Comparison of ENCODE assay signal across 9 cellular contexts in the genomic region with DNA sequence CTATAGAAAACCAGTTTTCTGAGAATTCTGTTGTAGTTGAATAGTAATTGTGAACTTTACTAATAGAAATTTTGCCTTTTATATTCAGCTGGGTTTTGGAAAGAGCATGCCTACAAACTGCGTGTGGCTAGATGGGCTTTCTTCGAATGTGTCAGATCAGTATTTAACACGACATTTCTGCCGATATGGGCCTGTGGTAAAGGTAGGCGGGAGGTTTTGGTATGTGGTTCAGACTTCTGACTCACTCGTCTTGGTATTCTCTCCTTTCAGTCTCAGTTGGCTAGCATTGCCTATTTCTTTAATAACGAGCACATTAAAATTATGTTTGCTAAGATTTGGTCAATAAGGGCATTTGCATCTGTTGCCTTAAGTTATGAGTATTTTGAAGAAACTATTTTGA. TPM values are rescaled to one million over a fixed set of nuclear protein-coding genes. Genes with fewer than 3 reads are reported as not detected.
DNase-seq lines count a peak whose midpoint lies in the region; ATAC-seq, FAIRE-seq and TF ChIP-seq lines count a peak whose summit lies in the region.
"Had no signal": no experiment of that assay in that cellular context is flagged by ENCODE, and none has a peak within 500 bp of the region (broad histone marks: within the 10 kb centered on the region; RNA-seq: fewer than 3 reads in every experiment).

No MANE protein-coding gene starts in this region.

- DNase-seq in PC-9 (peak; percentile 52 to 58), GM12878 (ENCODE audit: low read depth, low spot score) (peak; percentile 70), progenitor cell of endocrine pancreas (ENCODE audit: low spot score, unreplicated experiment) (no peak), cardiac septum (ENCODE audit: low spot score) (no peak), ureter (ENCODE audit: low spot score) (no peak)
- peak in 2 of 3 experiments; percentile 34 to 44 for DNase-seq in stimulated activated CD4-positive, alpha-beta T cell treated with anti-CD3 and anti-CD28 coated beads, TNF-alpha, amount 100 ng/mL, for 4 hours (ENCODE audit: low read depth in 3 of 3)
- DNase-seq: upper lobe of left lung had no signal

- peaks cover 23% of the 10 kb centered on the region for H3K36me3 Mint-ChIP-seq in progenitor cell of endocrine pancreas (ENCODE audit: insufficient read depth)

- WGBS in GM12878 (ENCODE audit: insufficient coverage, insufficient replicate concordance, low lambda C conversion rate, missing lambda C conversion rate): 0% methylated on average over 7 of the region's 7 CpGs

- BruUV-seq in PC-9 (replicated peaks; lab: Mats Ljungman, UMichigan): no TSS peak
- BruUV-seq in GM12878 (replicated peaks; lab: Mats Ljungman, UMichigan): no TSS peak

- no peak overlapping the region for H3K27ac Mint-ChIP-seq in progenitor cell of endocrine pancreas

- no peak for TF ChIP-seq RAD21 in GM12878 (IDR thresholded peaks at IDR 0.05; ENCODE audit: insufficient read depth, low read depth, low read length)

- H3K9ac ChIP-seq in GM12878 (ENCODE audit: control insufficient read depth, insufficient read depth, low read length): no peak overlapping the region

- H3K36me3 ChIP-seq in ACC112 (ENCODE audit: insufficient read depth, low read length): peaks cover 14% of the 10 kb centered on the region
- peaks cover 9% of the 10 kb centered on the region; the same call in 1 of the 2 replicates for H3K36me3 ChIP-seq in PC-9 (ENCODE audit: low read depth)
- peaks cover 5 to 41% of the 10 kb centered on the region in 2 experiments for H3K36me3 ChIP-seq in GM12878 (ENCODE audit: control insufficient read depth in 2 of 2, insufficient read depth in 2 of 2, low read length in 1 of 2)

- H3K27ac ChIP-seq in ACC112 (ENCODE audit: low read depth, low read length) (peak overlapping the region; percentile 47), PC-9 (peak overlapping the region; percentile 39), GM12878 (ENCODE audit: control insufficient read depth, insufficient read depth) (no peak overlapping the region)
- H3K27ac ChIP-seq: upper lobe of left lung had no signal

- H3F3A ChIP-seq in PC-9 (ENCODE audit: insufficient read depth, low read depth): peaks cover 18% of the 10 kb centered on the region; the same call in 1 of the 2 replicates

- H3K27me3 Mint-ChIP-seq in progenitor cell of endocrine pancreas: no peaks in the 10 kb centered on the region

- TF ChIP-seq POLR2A in GM12878 (IDR thresholded peaks at IDR 0.05; ENCODE audit: low read depth, low read length): no peak

- H3K27me3 ChIP-seq in ACC112 (ENCODE audit: insufficient read depth, low read length) (no peaks in the 10 kb centered on the region), PC-9 (ENCODE audit: insufficient read depth, low read depth) (no peaks in the 10 kb centered on the region), GM12878 (replicated peaks in 1 of 2; ENCODE audit: control insufficient read depth in 2 of 2, insufficient read depth in 2 of 2, low read length in 1 of 2) (no peaks in the 10 kb centered on the region)
- H3K27me3 ChIP-seq: upper lobe of left lung had no signal

- H4K20me1 ChIP-seq in PC-9 (ENCODE audit: insufficient read depth) (no peaks in the 10 kb centered on the region; the same call in 1 of the 2 replicates), GM12878 (ENCODE audit: control insufficient read depth, insufficient read depth) (no peaks in the 10 kb centered on the region)

- peaks cover 45% of the 10 kb centered on the region for H3K4me1 ChIP-seq in ACC112 (ENCODE audit: control insufficient read depth, insufficient read depth, low read length, unreplicated experiment)
- H3K4me1 ChIP-seq in PC-9 (replicated peaks; ENCODE audit: insufficient read depth): peaks cover 12% of the 10 kb centered on the region
- H3K4me1 ChIP-seq in GM12878 (ENCODE audit: control insufficient read depth, insufficient read depth, low read length): peaks cover 33% of the 10 kb centered on the region

- H3K4me2 ChIP-seq in PC-9 (peak overlapping the region; percentile 26; the same call in 1 of the 2 replicates), GM12878 (ENCODE audit: control insufficient read depth, insufficient read depth) (no peak overlapping the region)

- no peaks in the 10 kb centered on the region for H3K9me3 Mint-ChIP-seq in progenitor cell of endocrine pancreas (ENCODE audit: low read depth)

- H3K9me3 ChIP-seq in PC-9 (ENCODE audit: insufficient read depth, low read depth): no peaks in the 10 kb centered on the region
- no peaks in the 10 kb centered on the region for H3K9me3 ChIP-seq in GM12878 (replicated peaks; ENCODE audit: control insufficient read depth, insufficient read depth, low read length)
- H3K9me3 ChIP-seq: upper lobe of left lung had no signal

- in situ Hi-C loops in GM12878 (cut with MboI): no loop called here

- CTCF ChIA-PET in PC-9 (lab: Charles Lee) (no interaction called here), GM12878 (lab: Yijun Ruan, JAX) (interaction anchor here (0.6 to 1.3 kb wide), 3 partner anchors 24 to 123 kb away, joined by 3 to 6 read pairs (median 3); no protein-coding TSS in a partner anchor)

- H3K4me1 Mint-ChIP-seq in progenitor cell of endocrine pancreas (ENCODE audit: low read depth): no peaks in the 10 kb centered on the region

- H2AFZ ChIP-seq in ACC112 (ENCODE audit: low read length, unreplicated experiment): no peak overlapping the region
- no peak overlapping the region for H2AFZ ChIP-seq in PC-9
- H2AFZ ChIP-seq in GM12878 (ENCODE audit: control insufficient read depth, low read depth, low read length): no peak overlapping the region

- H3K79me2 ChIP-seq in ACC112 (ENCODE audit: control insufficient read depth, insufficient read depth, low read length, unreplicated experiment) (peaks cover 30% of the 10 kb centered on the region), PC-9 (ENCODE audit: low read depth) (peaks cover 46% of the 10 kb centered on the region), GM12878 (ENCODE audit: control insufficient read depth, insufficient read depth, low read length) (peaks cover 14% of the 10 kb centered on the region)

- peak in 1 of 2 experiments; percentile 75; a peak in 1 of 4 replicates for TF ChIP-seq EP300 in GM12878 (IDR thresholded peaks at IDR 0.05; ENCODE audit: borderline replicate concordance in 1 of 2, control insufficient read depth in 1 of 2, low read depth in 2 of 2, low read length in 2 of 2)

- ATAC-seq in GM21515 (IDR thresholded peaks at IDR 0.05; ENCODE audit: unreplicated experiment) (peak; percentile 71), GM12878 (peak; percentile 93)

- FAIRE-seq in GM12878 (lab: Jason Lieb, UNC): peak; percentile 94

- H3K9me2 ChIP-seq in PC-9 (ENCODE audit: insufficient read depth): no peaks in the 10 kb centered on the region

- intact Hi-C loops in PC-9 (cut with micrococcal nuclease; ENCODE audit: unreplicated experiment) (loop anchor here (5.0 kb wide), 1 partner anchor 72 kb away; the partner anchor contains the start of gene SPEN), GM12878 (cut with micrococcal nuclease; ENCODE audit: unreplicated experiment) (loop anchor here (10.0 kb wide), 1 partner anchor 105 kb away; no protein-coding TSS in a partner anchor), cardiac septum (cut with DNase I) (no loop called here)

- H3K4me3 Mint-ChIP-seq in progenitor cell of endocrine pancreas (ENCODE audit: low read depth): no peak overlapping the region

- TF ChIP-seq CTCF in PC-9 (conservative IDR thresholded peaks at IDR 0.05) (no peak), GM12878 (IDR thresholded peaks at IDR 0.05 in 2 of 3, conservative IDR thresholded peaks at IDR 0.05 in 1 of 3; ENCODE audit: control insufficient read depth in 2 of 3, extremely low read depth in 1 of 3, insufficient read depth in 1 of 3, low read depth in 3 of 3, low read length in 3 of 3) (no peak), progenitor cell of endocrine pancreas (IDR thresholded peaks at IDR 0.05; ENCODE audit: unreplicated experiment) (no peak)

- SMC1A ChIA-PET in GM12878 (lab: Charles Lee; ENCODE audit: uncharacterized antibody, unreplicated experiment): interaction anchor here (0.9 to 1.6 kb wide), 2 partner anchors 8 to 104 kb away, joined by 3 to 6 read pairs; no protein-coding TSS in a partner anchor

- peak overlapping the region; percentile 8; the same call in 1 of the 2 replicates for H3K4me3 ChIP-seq in ACC112 (ENCODE audit: low read depth, low read length)
- no peak overlapping the region for H3K4me3 ChIP-seq in PC-9
- no peak overlapping the region for H3K4me3 ChIP-seq in GM12878
- H3K4me3 ChIP-seq: upper lobe of left lung had no signal

- RAD21 ChIA-PET in GM12878 (lab: Charles Lee; ENCODE audit: unreplicated experiment): interaction anchor here (1.2 kb wide), 1 partner anchor 103 kb away, joined by 5 read pairs; no protein-coding TSS in a partner anchor

- POLR2A ChIA-PET in PC-9 (lab: Charles Lee; ENCODE audit: unreplicated experiment): interaction anchor here (0.6 kb wide), 1 partner anchor 70 kb away, joined by 24 read pairs; no protein-coding TSS in a partner anchor
- POLR2A ChIA-PET in GM12878 (lab: Charles Lee): interaction anchor here (0.6 to 1.0 kb wide), 2 partner anchors 9 to 45 kb away, joined by 3 read pairs; no protein-coding TSS in a partner anchor

TF ChIP-seq in GM12878, 131 proteins besides CTCF, POLR2A, EP300 and RAD21 (continues in another document):
- no peak for TF ChIP-seq RBBP5 (conservative IDR thresholded peaks at IDR 0.05)
- TF ChIP-seq STAT3 (IDR thresholded peaks at IDR 0.05; ENCODE audit: low read depth, low read length): 0 out of 2 replicates have a peak, but pooled peaks have one; percentile 30
- peak; percentile 95 for TF ChIP-seq NFIC (IDR thresholded peaks at IDR 0.05; ENCODE audit: low read depth, low read length)
- TF ChIP-seq RELA (IDR thresholded peaks at IDR 0.05; ENCODE audit: borderline replicate concordance, partially characterized antibody): no peak

RNA-seq across cellular contexts. Expression of gene ZBTB17, which starts 56.6 kb away (rescaled TPM):
- 17.4 and 24.2 TPM in 2 replicates for total RNA-seq in PC-9 (2021)
- total RNA-seq in GM12878 (2013; cell fraction: nucleolus; rRNA removed): 91.0 and 100 TPM in 2 replicates
- 45.2 and 49.8 TPM in 2 replicates for total RNA-seq in GM12878 (2014; rRNA removed)
- 19.5 and 22.2 TPM in 2 replicates for total RNA-seq in GM12878 (2014; rRNA removed; fragmentation: Illumina TruSeq; extraction: Trizol)
- 51.0 and 59.4 TPM in 2 replicates for total RNA-seq in GM12878 (2021)
- polyA plus RNA-seq in GM12878 (2011; ENCODE audit: low read depth): 20.6 TPM
- 19.4 and 40.4 TPM in 2 replicates for polyA plus RNA-seq in GM12878 (2011; rRNA removed)
- 56.9 and 90.5 TPM in 2 replicates for polyA plus RNA-seq in GM12878 (2011; cell fraction: cytosol; rRNA removed)
- 320 and 372 TPM in 2 replicates for polyA plus RNA-seq in GM12878 (2011; cell fraction: nucleus; rRNA removed)
- polyA plus RNA-seq in GM12878 (2012): 33.1 and 40.1 TPM in 2 replicates
- polyA plus RNA-seq in GM12878 (2014; fragmentation: Illumina TruSeq; extraction: Trizol): 3.9 and 11.1 TPM in 2 replicates
- 1 to 10 TPM in 1 of 2 experiments, under 1 TPM in 1; 0.87 to 4.3 TPM for polyA plus RNA-seq in GM12878 (2014; fragmentation: Nextera tagmentation; extraction: Ambion mirVana)
- 43.7 and 59.6 TPM in 2 replicates for polyA plus RNA-seq in GM12878 (2014; rRNA removed)
- polyA plus RNA-seq in GM12878 (2016; fragmentation: Nextera tagmentation; extraction: Ambion mirVana): 10 to 100 TPM; 36.9 to 44.1 TPM
- polyA minus RNA-seq in GM12878 (2011; rRNA and poly(A)+ RNA removed): 44.9 and 67.3 TPM in 2 replicates
- polyA minus RNA-seq in GM12878 (2011; cell fraction: cytosol; rRNA and poly(A)+ RNA removed): 24.6 and 29.4 TPM in 2 replicates
- polyA minus RNA-seq in GM12878 (2011; cell fraction: nucleus; rRNA and poly(A)+ RNA removed): 41.5 and 74.8 TPM in 2 replicates
- 52.6 and 57.7 TPM in 2 replicates for total RNA-seq in progenitor cell of endocrine pancreas
- total RNA-seq in cardiac septum: 24.9 TPM
- 44.4 TPM for total RNA-seq in ureter

Comparison
In these comparisons a context has a peak if more than half of its experiments do, and no peak if none do; other contexts are left out.
1. DNase-seq: peak in PC-9 (2 of 2), GM12878 (single experiment) and stimulated activated CD4-positive, alpha-beta T cell treated with anti-CD3 and anti-CD28 coated beads, TNF-alpha, amount 100 ng/mL, for 4 hours (2 of 3); none in progenitor cell of endocrine pancreas (single experiment), cardiac septum (single experiment) and ureter (single experiment).